Comparison of ENCODE assay signal across 21 cellular contexts in genomic region chr5:172598251-172599203, GRCh38. TPM values are rescaled to one million over a fixed set of nuclear protein-coding genes. Genes with fewer than 3 reads are reported as not detected.
DNase-seq lines count a peak whose midpoint lies in the region; ATAC-seq, FAIRE-seq and TF ChIP-seq lines count a peak whose summit lies in the region.
"Had no signal": no experiment of that assay in that cellular context is flagged by ENCODE, and none has a peak within 500 bp of the region (broad histone marks: within the 10 kb centered on the region; RNA-seq: fewer than 3 reads in every experiment).

No MANE protein-coding gene starts in this region.

- H3K36me3 ChIP-seq in heart left ventricle (no peaks in the 10 kb centered on the region), H1 (ENCODE audit: control insufficient read depth in 2 of 4, insufficient read depth in 4 of 4, low read length in 3 of 4) (no peaks in the 10 kb centered on the region), neuronal stem cell (replicated peaks in 1 of 2; ENCODE audit: control insufficient read depth in 2 of 2, insufficient read depth in 2 of 2, low read length in 2 of 2) (no peaks in the 10 kb centered on the region), uterus (no peaks in the 10 kb centered on the region)

- H4K5ac ChIP-seq in H1 (ENCODE audit: insufficient read length, low read depth, low read length): no peak overlapping the region

- CTCF ChIA-PET in H1 (lab: Charles Lee; ENCODE audit: partially characterized antibody): interaction anchor here (0.6 to 1.6 kb wide), 4 partner anchors 12 to 49 kb away, joined by 3 read pairs; no protein-coding TSS in a partner anchor

- no peak overlapping the region for H3K14ac ChIP-seq in H1 (ENCODE audit: insufficient read length)
- H3K14ac ChIP-seq in neuronal stem cell (ENCODE audit: low read length): peak overlapping the region; percentile 64

- H3K79me2 ChIP-seq in H1 (ENCODE audit: control insufficient read depth in 1 of 2, insufficient read depth in 2 of 2, low read length in 2 of 2): no peaks in the 10 kb centered on the region

- H2BK20ac ChIP-seq in H1 (ENCODE audit: low read length): no peak overlapping the region

- WGBS in heart left ventricle, 4 donors: 67 to 79% (median 74%) methylated on average over 16 to 18 of the region's 18 CpGs
- WGBS in H1 (ENCODE audit: extremely low coverage in 1 of 2, insufficient coverage in 1 of 2, insufficient read length in 1 of 2, insufficient replicate concordance in 2 of 2, low coverage in 1 of 2, low lambda C conversion rate in 2 of 2, missing lambda C conversion rate in 1 of 2), 2 experiments: 86% methylated on average over 18 of the region's 18 CpGs; no CpG with 5 or more reads in 1 of the 2 experiments
- no CpG with 5 or more reads among the region's 18 CpGs for WGBS in neuronal stem cell (ENCODE audit: extremely low coverage in 2 of 2, insufficient read length in 2 of 2, insufficient replicate concordance in 1 of 2), 2 donors

- H2AFZ ChIP-seq in H1 (ENCODE audit: low read length): no peak overlapping the region
- no peak overlapping the region for H2AFZ ChIP-seq in neuronal stem cell (ENCODE audit: low read length)
- H2AFZ ChIP-seq: GM23248 had no signal

- FAIRE-seq in H1 (lab: Jason Lieb, UNC): no peak
- FAIRE-seq: A204.1, GM12878 had no signal

- H3K23ac ChIP-seq in H1 (ENCODE audit: insufficient read length): no peak overlapping the region
- H3K23ac ChIP-seq in neuronal stem cell (ENCODE audit: low read depth, low read length, poor library complexity): no peak overlapping the region

- no peak for TF ChIP-seq RAD21 in H1 (IDR thresholded peaks at IDR 0.05 in 1 of 2, conservative IDR thresholded peaks at IDR 0.05 in 1 of 2; ENCODE audit: low read depth in 2 of 2, low read length in 2 of 2)

- H4K20me1 ChIP-seq in H1 (replicated peaks in 1 of 2; ENCODE audit: control insufficient read depth in 1 of 2, insufficient read depth in 2 of 2, low read length in 2 of 2): peaks cover 0 to 11% of the 10 kb centered on the region in 2 experiments

- H2BK12ac ChIP-seq in H1 (ENCODE audit: low read depth, low read length) (no peak overlapping the region), neuronal stem cell (ENCODE audit: low read length) (no peak overlapping the region)

- peak overlapping the region; percentile 37 to 84 (median 61) for H3K27ac ChIP-seq in heart left ventricle
- H3K27ac ChIP-seq in H1 (ENCODE audit: low read depth, low read length): no peak overlapping the region
- no peak overlapping the region for H3K27ac ChIP-seq in neuronal stem cell (replicated peaks; ENCODE audit: low read length)
- peak overlapping the region; percentile 23 to 53 for H3K27ac ChIP-seq in uterus
- H3K27ac ChIP-seq: GM23248 had no signal

- intact Hi-C loops in heart left ventricle (cut with DNase I): loop anchor here in 1 of 10 donors (5.0 kb wide), 1 partner anchor 91 kb away; no protein-coding TSS in a partner anchor
- intact Hi-C loops in Right ventricle myocardium inferior (cut with DNase I): no loop called here
- intact Hi-C loops in uterus (cut with DNase I; ENCODE audit: low total_unique reads): no loop called here

- no peak for TF ChIP-seq EP300 in H1 (IDR thresholded peaks at IDR 0.05; ENCODE audit: borderline replicate concordance in 1 of 2, low read depth in 2 of 2, low read length in 2 of 2)

- no peak overlapping the region for H3K4me2 ChIP-seq in H1 (ENCODE audit: insufficient read depth in 1 of 2, low read depth in 2 of 2, low read length in 2 of 2)
- no peak overlapping the region for H3K4me2 ChIP-seq in neuronal stem cell (ENCODE audit: insufficient read depth, low read length, poor library complexity, severe bottlenecking)

- H3K4ac ChIP-seq in H1 (replicated peaks; ENCODE audit: insufficient read length, low read depth, low read length): no peak overlapping the region
- no peak overlapping the region for H3K4ac ChIP-seq in neuronal stem cell (ENCODE audit: low read length)

- TF ChIP-seq POLR2A in heart left ventricle (IDR thresholded peaks at IDR 0.05) (no peak), H1 (IDR thresholded peaks at IDR 0.05; ENCODE audit: control extremely low read depth in 1 of 2, low read depth in 2 of 2, low read length in 2 of 2) (no peak), uterus (IDR thresholded peaks at IDR 0.05) (no peak)

- peaks cover 9% of the 10 kb centered on the region; the same call in 1 of the 2 replicates for H3K23me2 ChIP-seq in H1 (ENCODE audit: low read depth, low read length)

- H2BK15ac ChIP-seq in H1 (ENCODE audit: low read length): no peak overlapping the region
- no peak overlapping the region for H2BK15ac ChIP-seq in neuronal stem cell (ENCODE audit: low read length)

- H3K27me3 ChIP-seq in heart left ventricle: no peaks in the 10 kb centered on the region
- H3K27me3 ChIP-seq in H1 (replicated peaks in 1 of 4; ENCODE audit: control insufficient read depth in 3 of 4, extremely low read depth in 1 of 4, insufficient read depth in 3 of 4, low read length in 3 of 4): peaks cover 0 to 2% (median 0%) of the 10 kb centered on the region in 4 experiments; a peak in 2 of 7 replicates
- H3K27me3 ChIP-seq in neuronal stem cell (ENCODE audit: control insufficient read depth in 3 of 3, insufficient read depth in 3 of 3, low read depth in 1 of 3, low read length in 3 of 3): peaks cover 0 to 13% (median 0%) of the 10 kb centered on the region in 3 experiments
- no peaks in the 10 kb centered on the region for H3K27me3 ChIP-seq in uterus

- H3K79me1 ChIP-seq in H1 (ENCODE audit: low read depth, low read length) (no peaks in the 10 kb centered on the region; the same call in 1 of the 2 replicates), neuronal stem cell (ENCODE audit: low read depth, low read length) (peaks cover 3% of the 10 kb centered on the region)

- H4K8ac ChIP-seq in H1 (ENCODE audit: extremely low read depth, insufficient read depth, low read length) (no peak overlapping the region), neuronal stem cell (ENCODE audit: low read depth, low read length) (no peak overlapping the region)

- no peaks in the 10 kb centered on the region for H3K9me3 ChIP-seq in heart left ventricle
- H3K9me3 ChIP-seq in H1 (ENCODE audit: insufficient read depth in 2 of 2, low read depth in 1 of 2, low read length in 1 of 2): no peaks in the 10 kb centered on the region
- no peaks in the 10 kb centered on the region for H3K9me3 ChIP-seq in neuronal stem cell (replicated peaks in 1 of 2; ENCODE audit: control insufficient read depth in 2 of 2, insufficient read depth in 1 of 2, low read depth in 1 of 2, low read length in 2 of 2)
- H3K9me3 ChIP-seq in uterus: no peaks in the 10 kb centered on the region

- H3K18ac ChIP-seq in H1 (ENCODE audit: extremely low read depth, low read length) (0 out of 2 replicates have a peak overlapping the region, but pooled peaks have one; percentile 14), neuronal stem cell (ENCODE audit: low read length) (peak overlapping the region; percentile 28)

- ATAC-seq in heart left ventricle (peak in 2 of 4 donors; percentile 3 to 19), Right ventricle myocardium inferior (no peak)
- ATAC-seq: GM12878 had no signal

- H2BK120ac ChIP-seq in H1 (replicated peaks; ENCODE audit: low read depth, low read length) (no peak overlapping the region), neuronal stem cell (ENCODE audit: low read depth, low read length) (no peak overlapping the region)

- no peak overlapping the region for H4K91ac ChIP-seq in H1 (replicated peaks; ENCODE audit: insufficient read length, low read length)
- no peak overlapping the region for H4K91ac ChIP-seq in neuronal stem cell (ENCODE audit: low read depth, low read length, poor library complexity)

- no peak overlapping the region; a peak in 1 of 7 replicates for H3K9ac ChIP-seq in H1 (replicated peaks in 1 of 4; ENCODE audit: extremely low read depth in 1 of 4, low read depth in 3 of 4, low read length in 3 of 4)
- no peak overlapping the region for H3K9ac ChIP-seq in neuronal stem cell (ENCODE audit: low read depth, low read length, poor library complexity)
- H3K9ac ChIP-seq: GM23248 had no signal

- no peak overlapping the region for H2BK5ac ChIP-seq in H1 (ENCODE audit: low read depth, low read length)
- H2BK5ac ChIP-seq in neuronal stem cell (ENCODE audit: low read length): no peak overlapping the region

- H3K4me1 ChIP-seq in heart left ventricle: peaks cover 0 to 62% (median 31%) of the 10 kb centered on the region in 12 donors
- H3K4me1 ChIP-seq in H1 (replicated peaks in 1 of 4; ENCODE audit: control insufficient read depth in 3 of 4, insufficient read depth in 4 of 4, low read length in 3 of 4): peaks cover 0 to 8% (median 2%) of the 10 kb centered on the region in 4 experiments; a peak in 3 of 7 replicates
- peaks cover 17 to 18% of the 10 kb centered on the region in 2 donors for H3K4me1 ChIP-seq in neuronal stem cell (ENCODE audit: control insufficient read depth in 2 of 2, insufficient read depth in 1 of 2, low read depth in 1 of 2, low read length in 2 of 2)
- peaks cover 0 to 4% of the 10 kb centered on the region in 2 donors for H3K4me1 ChIP-seq in uterus

- H3K4me3 ChIP-seq in heart left ventricle: no peak overlapping the region
- no peak overlapping the region for H3K4me3 ChIP-seq in H1 (ENCODE audit: extremely low read depth in 1 of 4, insufficient read depth in 2 of 4, low read depth in 3 of 4, low read length in 4 of 4)
- H3K4me3 ChIP-seq in neuronal stem cell (ENCODE audit: low read length in 2 of 2): no peak overlapping the region
- H3K4me3 ChIP-seq in uterus: no peak overlapping the region
- H3K4me3 ChIP-seq: GM12878, GM23248 had no signal

- H3K56ac ChIP-seq in H1 (replicated peaks; ENCODE audit: insufficient read length, low read depth, low read length): no peak overlapping the region

- POLR2A ChIA-PET in H1 (lab: Charles Lee; ENCODE audit: partially characterized antibody): no interaction called here

- TF ChIP-seq CTCF in heart left ventricle (IDR thresholded peaks at IDR 0.05) (no peak), H1 (IDR thresholded peaks at IDR 0.05; ENCODE audit: control extremely low read depth in 1 of 3, insufficient read depth in 1 of 3, low read depth in 1 of 3, low read length in 3 of 3) (no peak), uterus (IDR thresholded peaks at IDR 0.05) (no peak)

- H2AK5ac ChIP-seq in H1 (ENCODE audit: low read depth, low read length) (no peak overlapping the region), neuronal stem cell (ENCODE audit: low read depth, low read length) (peak overlapping the region; percentile 51)

- peak in 1 of 5 donors; percentile 16 for DNase-seq in heart left ventricle
- DNase-seq in Right ventricle myocardium inferior (ENCODE audit: missing footprints): no peak
- DNase-seq in H1 (ENCODE audit: low read depth in 1 of 2, low spot score in 2 of 2): no peak
- no peak for DNase-seq in neuronal stem cell (ENCODE audit: low spot score)
- DNase-seq in uterus: no peak
- no peak for DNase-seq in OCI-M1 (lab: John Stamatoyannopoulos, UW)
- no peak for DNase-seq in HT-29 (ENCODE audit: low spot score)
- no peak for DNase-seq in NCI-H1436 (lab: John Stamatoyannopoulos, UW)
- DNase-seq: CD8-positive, alpha-beta memory T cell; DMS53; EL; GM23248; HCEC 1CT; MM.1S; NCI-H1092; NCI-H1694 treated with DMSO at 0.1 percent for 48 hours; NCI-H510A treated with DMSO at 0.1 percent for 48 hours; NCI-H82; SIG-M5 had no signal

RNA-seq across cellular contexts. Expression of gene NEURL1B, which starts 42.5 kb away (rescaled TPM):
- 10 to 100 TPM; 16.1 to 47.1 (median 25.8) TPM for total RNA-seq in heart left ventricle
- 10 to 100 TPM; 11.8 to 37.9 TPM for polyA plus RNA-seq in heart left ventricle
- total RNA-seq in Right ventricle myocardium inferior: 37.1 TPM
- total RNA-seq in H1 (2021; fragmentation: NEBNext Ultra II Directional; extraction: Animal tissue kit (Norgen Biotek cat#: 25700)): 5.7 and 6.1 TPM in 2 replicates
- 3.3 and 5.4 TPM in 2 replicates for polyA plus RNA-seq in H1 (2011; rRNA removed)
- 4.8 TPM for polyA plus RNA-seq in H1 (2011; cell fraction: cytosol; rRNA removed)
- polyA plus RNA-seq in H1 (2011; cell fraction: nucleus; rRNA removed): 15.7 TPM
- polyA plus RNA-seq in H1 (2012, experiment 1 of 2): 4.5 to 5.3 TPM (median 4.5 TPM) in 4 replicates
- polyA plus RNA-seq in H1 (2012, experiment 2 of 2): 4.2 TPM
- 2.9 TPM for polyA plus RNA-seq in H1 (2013, experiment 1 of 2)
- 2.8 TPM for polyA plus RNA-seq in H1 (2013, experiment 2 of 2)
- 3.9 and 4.0 TPM in 2 replicates for polyA minus RNA-seq in H1 (2011; rRNA and poly(A)+ RNA removed)
- 5.5 TPM for polyA minus RNA-seq in H1 (2011; cell fraction: cytosol; rRNA and poly(A)+ RNA removed)
- polyA minus RNA-seq in H1 (2011; cell fraction: nucleus; rRNA and poly(A)+ RNA removed): 4.4 TPM
- polyA plus RNA-seq in neuronal stem cell (2013, experiment 1 of 2): 8.1 TPM
- 8.2 TPM for polyA plus RNA-seq in neuronal stem cell (2013, experiment 2 of 2)
- total RNA-seq in uterus: 100 to 1,000 TPM in 1 of 4 donors, 10 to 100 TPM in 3; 51.1 to 136 (median 74.1) TPM
- 0.26 and 0.79 TPM in 2 replicates for total RNA-seq in HT-29 (2014; rRNA removed; shearing (Covaris generic))
- polyA plus RNA-seq: CD8-positive, alpha-beta memory T cell had no signal

Comparison
In these comparisons a context has a peak if more than half of its experiments do, and no peak if none do; other contexts are left out.
1. H3K27ac ChIP-seq: peak in heart left ventricle (12 of 12) and uterus (2 of 2); none in H1 (single experiment) and neuronal stem cell (single experiment).